In the genomic region with DNA sequence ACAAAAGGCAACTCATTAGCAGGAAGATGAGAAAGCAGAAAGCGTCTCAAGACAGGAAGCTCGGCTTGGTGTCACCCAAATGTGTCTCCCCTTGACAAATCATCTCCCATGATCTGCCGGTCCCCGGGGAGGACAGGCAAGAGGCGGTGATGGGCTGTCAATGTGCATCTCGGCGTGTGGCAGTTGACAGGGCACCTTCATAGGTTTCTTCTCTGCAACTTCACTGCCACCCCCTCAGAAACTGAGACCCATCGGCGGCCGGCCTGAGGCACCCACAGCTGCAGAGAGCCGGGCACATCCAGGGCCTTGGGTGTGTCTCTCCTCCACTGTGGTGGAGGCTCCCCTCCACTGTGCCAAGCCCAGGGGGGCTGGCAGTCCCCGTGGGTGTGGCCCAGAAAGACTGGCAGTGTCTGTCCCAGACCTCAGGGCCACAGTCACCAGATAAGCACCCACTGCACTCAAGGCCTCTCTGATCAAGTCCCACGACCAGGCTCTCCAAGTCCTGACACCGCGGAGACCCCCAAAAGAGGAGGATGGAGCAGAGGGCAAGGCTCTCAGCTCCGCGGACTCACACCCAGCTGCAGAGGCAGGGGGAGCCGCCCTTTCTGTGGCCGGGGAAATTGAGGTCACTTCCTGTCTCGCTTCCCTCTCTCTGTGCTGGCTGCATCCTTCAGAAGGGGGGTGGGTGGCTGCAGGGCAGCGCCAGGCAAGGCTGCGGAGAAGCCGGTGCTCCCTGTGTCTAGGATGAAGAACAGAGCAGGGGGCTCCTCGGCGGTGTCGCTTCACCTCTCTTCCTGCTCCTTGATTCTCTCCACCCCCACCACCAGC, we compare ENCODE assay signal across 8 cellular contexts. TPM values are rescaled to one million over a fixed set of nuclear protein-coding genes. Genes with fewer than 3 reads are reported as not detected.
DNase-seq lines count a peak whose midpoint lies in the region; ATAC-seq lines count a peak whose summit lies in the region.

No MANE protein-coding gene starts in this region.

- intact Hi-C loops in posterior vena cava (cut with DNase I) = no loop called here

- H3K27me3 ChIP-seq in duodenal mucosa (ENCODE audit: control insufficient read depth in 1 of 2, insufficient read depth in 2 of 2, low read length in 2 of 2) = no peaks in the 10 kb centered on the region
- H3K27me3 ChIP-seq in HAP-1 (ENCODE audit: low read depth) = no peaks in the 10 kb centered on the region

- H3K9me3 ChIP-seq in duodenal mucosa (ENCODE audit: control insufficient read depth in 1 of 2, low read length in 2 of 2) (no peaks in the 10 kb centered on the region), HAP-1 (no peaks in the 10 kb centered on the region)

- in situ Hi-C loops in HAP-1 (cut with MboI; ENCODE audit: low sequenced_read_pairs) = no loop called here

- ATAC-seq in GM19397 (IDR thresholded peaks at IDR 0.05; ENCODE audit: unreplicated experiment) (peak; percentile 94), HG03521 (IDR thresholded peaks at IDR 0.05; ENCODE audit: unreplicated experiment) (peak; percentile 92)

- H3K27ac ChIP-seq in duodenal mucosa (ENCODE audit: low read depth, low read length) (peak overlapping the region; percentile 82), urinary bladder (ENCODE audit: low read depth) (peak overlapping the region; percentile 30)

- H3K4me3 ChIP-seq in duodenal mucosa (ENCODE audit: low read depth in 1 of 2, low read length in 2 of 2) = peak overlapping the region; percentile 65 to 66
- peak overlapping the region; percentile 2 for H3K4me3 ChIP-seq in urinary bladder (ENCODE audit: low read depth, low read length)
- no peak overlapping the region for H3K4me3 ChIP-seq in HAP-1

- H3K4me1 ChIP-seq in duodenal mucosa (ENCODE audit: control insufficient read depth in 1 of 2, insufficient read depth in 2 of 2, low read length in 2 of 2) (peaks cover 17 to 29% of the 10 kb centered on the region in 2 donors), urinary bladder (ENCODE audit: insufficient read depth) (no peaks in the 10 kb centered on the region), HAP-1 (no peaks in the 10 kb centered on the region; the same call in 1 of the 2 replicates)

- DNase-seq in activated CD4-positive, alpha-beta T cell treated with anti-CD3 and anti-CD28 coated beads for 1 hour = peak; percentile 65
- DNase-seq in posterior vena cava (ENCODE audit: low spot score) = peak; percentile 92
- no peak for DNase-seq in GOT3 (lab: John Stamatoyannopoulos, UW)
- DNase-seq in HAP-1 (ENCODE audit: low spot score in 2 of 2) = no peak

- peak overlapping the region; percentile 32 to 68 for H3K9ac ChIP-seq in duodenal mucosa (ENCODE audit: low read depth in 1 of 2, low read length in 2 of 2)

- H3K36me3 ChIP-seq in duodenal mucosa (ENCODE audit: control insufficient read depth in 1 of 2, insufficient read depth in 2 of 2, low read length in 2 of 2) (no peaks in the 10 kb centered on the region), urinary bladder (ENCODE audit: insufficient read depth) (no peaks in the 10 kb centered on the region), HAP-1 (replicated peaks) (no peaks in the 10 kb centered on the region)

- 57% methylated on average over 26 of the region's 26 CpGs for WGBS in urinary bladder

RNA-seq across cellular contexts. Expression of gene LBR, which starts 39.6 kb away (rescaled TPM):
- 10 to 100 TPM; 52.4 to 61.3 TPM for total RNA-seq in posterior vena cava
- total RNA-seq in urinary bladder = 128 TPM
- 62.0 TPM for polyA plus RNA-seq in urinary bladder

Comparison
In these comparisons a context has a peak if more than half of its experiments do, and no peak if none do; other contexts are left out.
1. DNase-seq: peak in activated CD4-positive, alpha-beta T cell treated with anti-CD3 and anti-CD28 coated beads for 1 hour (single experiment) and posterior vena cava (single experiment); none in GOT3 (single experiment) and HAP-1 (0 of 2).